Comparison of ENCODE assay signal across 8 cellular contexts in the genomic region with DNA sequence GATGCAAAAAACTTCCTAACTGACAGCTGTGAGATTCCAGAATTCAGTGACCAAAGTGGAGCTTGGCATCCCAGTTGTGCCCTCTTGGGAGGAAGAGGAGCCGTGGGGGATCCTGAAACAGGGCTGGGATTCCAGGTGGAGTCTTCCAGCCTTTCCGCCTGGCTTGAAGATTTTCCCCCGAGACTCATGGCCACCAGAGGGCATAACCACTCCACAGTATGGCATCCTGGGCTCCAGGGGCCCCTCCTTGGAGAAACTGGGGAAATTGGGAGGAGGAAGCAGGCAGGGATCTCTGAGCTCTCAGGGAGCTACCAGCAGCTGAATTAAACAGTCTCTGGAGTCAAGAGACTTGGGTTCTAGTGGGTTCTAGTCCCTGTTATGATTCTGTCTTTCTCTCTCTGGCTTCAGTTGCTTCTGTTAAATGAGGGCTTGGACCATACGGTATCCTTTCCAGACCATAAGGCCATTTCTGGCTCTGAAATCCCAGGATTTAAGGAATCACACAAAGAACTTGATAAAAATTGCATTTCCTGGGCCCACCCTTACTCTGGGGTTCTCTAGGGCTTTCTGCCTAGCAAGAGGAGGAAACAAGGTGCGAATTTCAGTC. TPM values are rescaled to one million over a fixed set of nuclear protein-coding genes. Genes with fewer than 3 reads are reported as not detected.
A peak's percentile ranks its signal among the peaks of the same experiment; 100 is the strongest.
DNase-seq lines count a peak whose midpoint lies in the region; ATAC-seq and TF ChIP-seq lines count a peak whose summit lies in the region.

No MANE protein-coding gene starts in this region.

- H3K36me3 ChIP-seq in H7 (replicated peaks; ENCODE audit: control insufficient read depth, insufficient read depth, low read length), result no peaks in the 10 kb centered on the region

- ATAC-seq in GM21786 (IDR thresholded peaks at IDR 0.05; ENCODE audit: unreplicated experiment) (no peak), GM19324 (IDR thresholded peaks at IDR 0.05; ENCODE audit: low FRiP score, unreplicated experiment) (no peak)

- H3K27me3 ChIP-seq in H7 (ENCODE audit: control insufficient read depth, insufficient read depth, low read length), result peaks cover 44% of the 10 kb centered on the region

- H3K4me3 ChIP-seq in H7 (ENCODE audit: insufficient read depth, low read depth, low read length), result no peak overlapping the region
- H3K4me3 ChIP-seq in epithelial cell of esophagus (ENCODE audit: low read length), result no peak overlapping the region

- H3K4me1 Mint-ChIP-seq in neural crest cell, result peaks cover 40% of the 10 kb centered on the region

- no peak overlapping the region for H3K27ac Mint-ChIP-seq in neural crest cell (ENCODE audit: unreplicated experiment)

- peak overlapping the region; percentile 25 for H3K4me3 Mint-ChIP-seq in neural crest cell

- peaks cover 45% of the 10 kb centered on the region for H3K27me3 Mint-ChIP-seq in neural crest cell (ENCODE audit: low read depth)

- peak; percentile 80 for TF ChIP-seq CTCF in epithelial cell of esophagus (IDR thresholded peaks at IDR 0.05; ENCODE audit: insufficient read depth, low read depth, low read length, missing control alignments)
- peak; percentile 67 for TF ChIP-seq CTCF in neural crest cell (conservative IDR thresholded peaks at IDR 0.05)

- no peaks in the 10 kb centered on the region for H3K9me3 Mint-ChIP-seq in neural crest cell

- DNase-seq in Ammon's horn (ENCODE audit: low spot score), result peak; percentile 79
- DNase-seq in H7, result peak; percentile 90
- DNase-seq in OCI-M1 (lab: John Stamatoyannopoulos, UW), result peak; percentile 48
- DNase-seq in epithelial cell of esophagus (ENCODE audit: low read depth), result peak; percentile 63
- peak; percentile 42 for DNase-seq in neural crest cell (ENCODE audit: low read depth, low spot score)
- DNase-seq in cortex of kidney (lab: John Stamatoyannopoulos, UW), result no peak

- H3K36me3 Mint-ChIP-seq in neural crest cell (ENCODE audit: low read depth), result peaks cover 4% of the 10 kb centered on the region

RNA-seq across cellular contexts. Expression of gene TAMALIN, which starts 2.6 kb away (rescaled TPM):
- 2.2 and 3.6 TPM in 2 replicates for total RNA-seq in H7 (2014; rRNA removed; shearing (Covaris generic))
- total RNA-seq in neural crest cell, result 23.2 and 24.2 TPM in 2 replicates

RNA-seq across cellular contexts. Expression of gene NR4A1, which starts 47.1 kb away (rescaled TPM):
- 11.8 and 29.6 TPM in 2 replicates for total RNA-seq in H7 (2014; rRNA removed; shearing (Covaris generic))
- 51.0 and 52.8 TPM in 2 replicates for total RNA-seq in neural crest cell

RNA-seq across cellular contexts. Expression of gene ACVR1B, which starts 52.6 kb away (rescaled TPM):
- 14.1 and 14.9 TPM in 2 replicates for total RNA-seq in H7 (2014; rRNA removed; shearing (Covaris generic))
- 30.5 and 34.3 TPM in 2 replicates for total RNA-seq in neural crest cell
